ENCODE assay signal across 34 cellular contexts in the genomic region with DNA sequence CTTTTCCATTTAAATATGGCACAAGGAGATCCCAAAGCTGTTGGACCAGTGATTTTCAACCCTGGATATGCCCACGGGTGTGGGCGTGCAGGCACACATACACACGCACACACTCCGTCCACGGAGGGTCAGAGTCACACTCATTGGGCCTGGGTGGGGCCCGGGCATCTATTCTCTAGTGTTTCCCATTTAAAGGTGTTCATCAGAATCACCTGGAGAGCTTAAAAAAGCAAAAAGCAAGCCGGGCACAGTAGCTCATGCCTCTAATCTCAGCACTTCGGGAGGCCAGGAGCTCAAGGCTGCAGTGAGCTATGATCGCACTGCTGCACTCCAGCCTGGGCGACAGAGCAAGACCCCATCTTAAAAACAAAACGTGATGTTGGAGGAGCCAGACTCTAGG.
"Had no signal": no experiment of that assay in that cellular context is flagged by ENCODE, and none has a peak within 500 bp of the region (broad histone marks: within the 10 kb centered on the region; RNA-seq: fewer than 3 reads in every experiment).

No MANE protein-coding gene starts in this region.

- DNase-seq: activated CD4-positive, alpha-beta memory T cell treated with anti-CD3 and anti-CD28 coated beads for 36 hours; activated CD4-positive, alpha-beta T cell treated with anti-CD3 and anti-CD28 coated beads for 1 hour; activated CD4-positive, alpha-beta T cell treated with anti-CD3 and anti-CD28 coated beads for 36 hours; activated CD4-positive, alpha-beta T cell treated with anti-CD3 and anti-CD28 coated beads for 48 hours; activated CD4-positive, alpha-beta T cell treated with anti-CD3 and anti-CD28 coated beads, Interleukin-2, amount 50 U/mL, for 1 hour; activated CD4-positive, alpha-beta T cell treated with anti-CD3 and anti-CD28 coated beads, Interleukin-2, amount 50 U/mL, for 4 hours; activated CD4-positive, CD25-positive, alpha-beta regulatory T cell; activated CD8-positive, alpha-beta memory T cell treated with anti-CD3 and anti-CD28 coated beads, Interleukin-2, amount 50 U/mL, for 4 hours; activated CD8-positive, alpha-beta T cell treated with anti-CD3 and anti-CD28 coated beads for 36 hours; activated gamma-delta T cell; activated naive CD4-positive, alpha-beta T cell treated with anti-CD3 and anti-CD28 coated beads, Interleukin-2, amount 10 ng/mL, durations not matched to agents 7 days and 5 days; activated naive CD4-positive, alpha-beta T cell treated with Interleukin-2 at 50 U/mL for 16 hours; activated naive CD8-positive, alpha-beta T cell treated with anti-CD3 and anti-CD28 coated beads, Interleukin-2, amount 10 ng/mL, durations not matched to agents 7 days and 5 days; activated naive CD8-positive, alpha-beta T cell treated with anti-CD3 and anti-CD28 coated beads, Interleukin-2, amount 50 U/mL, for 24 hours; activated T-cell treated with anti-CD3 and anti-CD28 coated beads for 4 hours; activated T-cell treated with anti-CD3 and anti-CD28 coated beads, Interleukin-2, amount 50 U/mL, for 24 hours; activated T-cell treated with anti-CD3 and anti-CD28 coated beads, Interleukin-2, amount 50 U/mL, for 48 hours; amygdala; anterior cingulate cortex; central memory CD4-positive, alpha-beta T cell; SW 1271; T-helper 1 cell; T-helper 2 cell; T-helper 9 cell had no signal

- H3K4me1 ChIP-seq: ascending aorta had no signal

- H3K9me3 ChIP-seq: ascending aorta had no signal

- H3K9me3 Mint-ChIP-seq: activated CD4-positive, alpha-beta memory T cell treated with anti-CD3 and anti-CD28 coated beads for 36 hours; activated CD8-positive, alpha-beta T cell treated with anti-CD3 and anti-CD28 coated beads for 36 hours; activated naive CD4-positive, alpha-beta T cell treated with anti-CD3 and anti-CD28 coated beads, Interleukin-2, amount 10 ng/mL, durations not matched to agents 7 days and 5 days; activated naive CD4-positive, alpha-beta T cell treated with anti-CD3 and anti-CD28 coated beads, Interleukin-2, amount 50 U/mL, for 24 hours; activated naive CD8-positive, alpha-beta T cell treated with anti-CD3 and anti-CD28 coated beads, Interleukin-2, amount 10 ng/mL, durations not matched to agents 7 days and 5 days; activated naive CD8-positive, alpha-beta T cell treated with anti-CD3 and anti-CD28 coated beads, Interleukin-2, amount 50 U/mL, for 24 hours; activated T-cell treated with anti-CD3 and anti-CD28 coated beads, Interleukin-2, amount 50 U/mL, for 24 hours; activated T-helper 2 cell treated with anti-CD3 and anti-CD28 coated beads, Interferon-gamma antibody, Interleukin-2, Interleukin-4, amounts not matched to agents 10 μg/mL and 5 μg/mL and 100 μg/mL, durations not matched to agents 14 hours and 24 hours and 36 hours; T-helper 1 cell treated with Interleukin-12 subunit alpha and Interleukin-12 subunit beta and Interleukin-4 antibody, amounts not matched to agents 30 μg/mL and 1 μg/mL, for 36 hours; T-helper 2 cell treated with Interferon-gamma antibody and Interleukin-4, amounts not matched to agents 5 μg/mL and 100 μg/mL, for 36 hours had no signal

- H3K4me3 ChIP-seq: ascending aorta, cardiac muscle cell had no signal

- H3K27ac ChIP-seq: ascending aorta, cardiac muscle cell, VCaP had no signal

- H3K4me1 Mint-ChIP-seq: activated CD4-positive, alpha-beta T cell treated with anti-CD3 and anti-CD28 coated beads for 36 hours; activated naive CD4-positive, alpha-beta T cell treated with anti-CD3 and anti-CD28 coated beads, Interleukin-2, amount 10 ng/mL, durations not matched to agents 7 days and 5 days; activated naive CD4-positive, alpha-beta T cell treated with anti-CD3 and anti-CD28 coated beads, Interleukin-2, amount 50 U/mL, for 24 hours; activated naive CD8-positive, alpha-beta T cell treated with anti-CD3 and anti-CD28 coated beads, Interleukin-2, amount 10 ng/mL, durations not matched to agents 7 days and 5 days; activated naive CD8-positive, alpha-beta T cell treated with anti-CD3 and anti-CD28 coated beads, Interleukin-2, amount 50 U/mL, for 24 hours had no signal

- H3K27me3 Mint-ChIP-seq: activated naive CD4-positive, alpha-beta T cell treated with anti-CD3 and anti-CD28 coated beads, Interleukin-2, amount 10 ng/mL, durations not matched to agents 7 days and 5 days had no signal

- H3K36me3 Mint-ChIP-seq: activated CD4-positive, alpha-beta memory T cell treated with anti-CD3 and anti-CD28 coated beads for 36 hours; activated naive CD4-positive, alpha-beta T cell treated with anti-CD3 and anti-CD28 coated beads, Interleukin-2, amount 10 ng/mL, durations not matched to agents 7 days and 5 days; activated naive CD4-positive, alpha-beta T cell treated with anti-CD3 and anti-CD28 coated beads, Interleukin-2, amount 50 U/mL, for 24 hours; activated naive CD8-positive, alpha-beta T cell; activated naive CD8-positive, alpha-beta T cell treated with anti-CD3 and anti-CD28 coated beads, Interleukin-2, amount 10 ng/mL, durations not matched to agents 7 days and 5 days had no signal

- H3K27me3 ChIP-seq: ascending aorta, cardiac muscle cell had no signal

- H3K27ac Mint-ChIP-seq: activated CD4-positive, alpha-beta memory T cell treated with anti-CD3 and anti-CD28 coated beads for 36 hours; activated CD4-positive, alpha-beta T cell treated with anti-CD3 and anti-CD28 coated beads for 36 hours; activated CD8-positive, alpha-beta T cell treated with anti-CD3 and anti-CD28 coated beads for 36 hours; activated naive CD4-positive, alpha-beta T cell treated with anti-CD3 and anti-CD28 coated beads, Interleukin-2, amount 10 ng/mL, durations not matched to agents 7 days and 5 days; activated naive CD4-positive, alpha-beta T cell treated with anti-CD3 and anti-CD28 coated beads, Interleukin-2, amount 50 U/mL, for 24 hours; activated naive CD8-positive, alpha-beta T cell; activated naive CD8-positive, alpha-beta T cell treated with anti-CD3 and anti-CD28 coated beads, Interleukin-2, amount 10 ng/mL, durations not matched to agents 7 days and 5 days; activated naive CD8-positive, alpha-beta T cell treated with anti-CD3 and anti-CD28 coated beads, Interleukin-2, amount 50 U/mL, for 24 hours; activated T-cell treated with anti-CD3 and anti-CD28 coated beads, Interleukin-2, amount 50 U/mL, for 24 hours; activated T-helper 2 cell treated with anti-CD3 and anti-CD28 coated beads, Interferon-gamma antibody, Interleukin-2, Interleukin-4, amounts not matched to agents 10 μg/mL and 5 μg/mL and 100 μg/mL, durations not matched to agents 14 hours and 24 hours and 36 hours; brain; T-helper 1 cell treated with Interleukin-12 subunit alpha and Interleukin-12 subunit beta and Interleukin-4 antibody, amounts not matched to agents 30 μg/mL and 1 μg/mL, for 36 hours; T-helper 2 cell treated with Interferon-gamma antibody and Interleukin-4, amounts not matched to agents 5 μg/mL and 100 μg/mL, for 36 hours had no signal

- H3K4me3 Mint-ChIP-seq: activated CD4-positive, alpha-beta memory T cell treated with anti-CD3 and anti-CD28 coated beads for 36 hours; activated CD4-positive, alpha-beta T cell treated with anti-CD3 and anti-CD28 coated beads for 36 hours; activated CD8-positive, alpha-beta T cell treated with anti-CD3 and anti-CD28 coated beads for 36 hours; activated naive CD4-positive, alpha-beta T cell treated with anti-CD3 and anti-CD28 coated beads, Interleukin-2, amount 10 ng/mL, durations not matched to agents 7 days and 5 days; activated naive CD4-positive, alpha-beta T cell treated with anti-CD3 and anti-CD28 coated beads, Interleukin-2, amount 50 U/mL, for 24 hours; activated naive CD8-positive, alpha-beta T cell; activated naive CD8-positive, alpha-beta T cell treated with anti-CD3 and anti-CD28 coated beads, Interleukin-2, amount 10 ng/mL, durations not matched to agents 7 days and 5 days; activated naive CD8-positive, alpha-beta T cell treated with anti-CD3 and anti-CD28 coated beads, Interleukin-2, amount 50 U/mL, for 24 hours; activated T-cell treated with anti-CD3 and anti-CD28 coated beads, Interleukin-2, amount 50 U/mL, for 24 hours; brain; T-helper 1 cell treated with Interleukin-12 subunit alpha and Interleukin-12 subunit beta and Interleukin-4 antibody, amounts not matched to agents 30 μg/mL and 1 μg/mL, for 36 hours; T-helper 2 cell treated with Interferon-gamma antibody and Interleukin-4, amounts not matched to agents 5 μg/mL and 100 μg/mL, for 36 hours had no signal

- H3K36me3 ChIP-seq: ascending aorta, cardiac muscle cell had no signal

- ATAC-seq: activated CD4-positive, alpha-beta T cell treated with anti-CD3 and anti-CD28 coated beads for 36 hours; activated CD4-positive, CD25-positive, alpha-beta regulatory T cell treated with anti-CD3 and anti-CD28 coated beads, Interleukin-2, amount 50 U/mL, for 24 hours; activated CD8-positive, alpha-beta T cell treated with anti-CD3 and anti-CD28 coated beads for 36 hours; activated naive CD8-positive, alpha-beta T cell treated with anti-CD3 and anti-CD28 coated beads, Interleukin-2, amount 50 U/mL, for 24 hours had no signal
